ENCODE assay signal across 8 cellular contexts in the genomic region with DNA sequence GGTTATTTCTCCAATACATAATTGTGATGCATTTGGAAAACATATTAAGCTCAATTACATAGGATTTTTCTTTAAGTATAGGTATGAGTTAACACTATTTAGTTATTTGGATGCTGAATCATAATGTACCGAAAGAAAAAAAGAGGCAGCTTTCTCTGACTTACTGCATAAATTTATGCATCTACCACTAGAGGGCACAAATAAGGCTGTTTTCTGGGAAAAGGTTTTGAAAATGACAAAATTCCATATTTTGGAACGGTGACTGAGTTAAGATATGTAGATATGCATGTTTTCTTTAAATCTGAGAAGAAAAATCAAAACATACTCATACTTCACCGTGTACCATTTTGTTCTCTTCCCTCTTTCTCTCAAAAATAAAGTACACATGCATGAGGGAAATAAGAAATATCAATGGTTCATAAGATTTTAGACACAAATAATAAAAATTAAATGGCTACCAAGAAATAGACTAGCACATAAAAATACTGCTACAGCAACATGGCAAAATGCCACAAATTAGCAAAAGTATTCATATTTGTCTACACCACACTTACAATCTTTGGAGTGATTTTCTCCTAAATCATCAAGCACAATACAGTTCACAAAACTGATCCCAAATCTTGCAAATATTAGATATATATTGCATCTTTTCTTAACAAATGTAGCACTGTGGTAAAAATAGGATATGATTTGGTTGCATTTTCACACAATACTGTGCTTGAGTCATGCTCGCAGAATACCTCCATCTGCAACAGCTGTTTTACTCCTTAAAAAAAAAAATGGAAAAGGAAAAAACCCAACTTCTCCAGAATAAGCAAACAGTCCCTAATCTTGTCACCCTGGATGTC.
A peak's percentile ranks its signal among the peaks of the same experiment; 100 is the strongest.
DNase-seq lines count a peak whose midpoint lies in the region; ATAC-seq, FAIRE-seq and TF ChIP-seq lines count a peak whose summit lies in the region.

No MANE protein-coding gene starts in this region.

- no peak overlapping the region for H3K27ac ChIP-seq in gastrocnemius medialis

- peak; percentile 67 for ATAC-seq in GM18502 (IDR thresholded peaks at IDR 0.05; ENCODE audit: poor library complexity, unreplicated experiment)
- no peak for ATAC-seq in gastrocnemius medialis
- no peak for ATAC-seq in sciatic nerve
- no peak for ATAC-seq in HG02870 (IDR thresholded peaks at IDR 0.05; ENCODE audit: unreplicated experiment)

- peak; percentile 95 for FAIRE-seq in A204.1 (lab: Jason Lieb, UNC)

- H3K4me1 ChIP-seq in gastrocnemius medialis = no peaks in the 10 kb centered on the region

- no peak for TF ChIP-seq POLR2A in gastrocnemius medialis (IDR thresholded peaks at IDR 0.05)

- H3K4me3 ChIP-seq in epithelial cell of esophagus (ENCODE audit: low read length) (no peak overlapping the region), gastrocnemius medialis (no peak overlapping the region)

- DNase-seq in NCI-H526 treated with DMSO at 0.1 percent for 48 hours (lab: John Stamatoyannopoulos, UW) (peak; percentile 13), epithelial cell of esophagus (ENCODE audit: low read depth) (peak; percentile 41), gastrocnemius medialis (no peak), D341Med (ENCODE audit: low spot score) (no peak), sciatic nerve (ENCODE audit: low spot score) (no peak)

- peak; percentile 69 for TF ChIP-seq CTCF in epithelial cell of esophagus (IDR thresholded peaks at IDR 0.05; ENCODE audit: insufficient read depth, low read depth, low read length, missing control alignments)
- TF ChIP-seq CTCF in gastrocnemius medialis (IDR thresholded peaks at IDR 0.05 in 4 of 5, conservative IDR thresholded peaks at IDR 0.05 in 1 of 5) = peak in 3 of 5 experiments; percentile 11 to 46 (median 23)

- in situ Hi-C loops in gastrocnemius medialis (cut with MboI; ENCODE audit: low sequenced_read_pairs in 4 of 4) = no loop called here

- intact Hi-C loops in gastrocnemius medialis (cut with DNase I; ENCODE audit: low total_unique reads) = no loop called here
- intact Hi-C loops in sciatic nerve (cut with DNase I) = no loop called here

- no peaks in the 10 kb centered on the region for H3K36me3 ChIP-seq in gastrocnemius medialis

- H3K27me3 ChIP-seq in gastrocnemius medialis = no peaks in the 10 kb centered on the region

- H3K9me3 ChIP-seq in gastrocnemius medialis = no peaks in the 10 kb centered on the region

Comparison
In these comparisons a context has a peak if more than half of its experiments do, and no peak if none do; other contexts are left out.
1. DNase-seq: peak in NCI-H526 treated with DMSO at 0.1 percent for 48 hours (single experiment) and epithelial cell of esophagus (single experiment); none in gastrocnemius medialis (0 of 2), D341Med (single experiment) and sciatic nerve (single experiment).